Comparison of ENCODE assay signal across 18 cellular contexts in genomic region chrX:132257116-132257515, GRCh38.
"Had no signal": no experiment of that assay in that cellular context is flagged by ENCODE, and none has a peak within 500 bp of the region (broad histone marks: within the 10 kb centered on the region; RNA-seq: fewer than 3 reads in every experiment).

No MANE protein-coding gene starts in this region.

- H3K4me3 ChIP-seq: coronary artery, gastroesophageal sphincter, heart left ventricle, left lung, sigmoid colon, stomach, testis had no signal

- DNase-seq: activated CD4-positive, alpha-beta T cell treated with anti-CD3 and anti-CD28 coated beads, Interleukin-2, amount 50 U/mL, for 4 hours; activated gamma-delta T cell treated with Interleukin-2 at 50 U/mL for 16 hours; amniotic stem cell; brain microvascular endothelial cell; effector CD4-positive, alpha-beta T cell; heart left ventricle; kidney; left lung; sigmoid colon; stimulated activated CD4-positive, alpha-beta T cell treated with anti-CD3 and anti-CD28 coated beads, Interleukin-4, amount 100 ng/mL, for 24 hours; stomach; testis had no signal

- ATAC-seq: activated naive CD4-positive, alpha-beta T cell treated with anti-CD3 and anti-CD28 coated beads, Interleukin-2, amount 50 U/mL, for 72 hours; esophagus mucosa; gastroesophageal sphincter; heart left ventricle; left lung; natural killer cell treated with Interleukin-12 subunit alpha and Interleukin-12 subunit beta and Interleukin-15 and Interleukin-18, amount 100 ng/mL, for 72 hours; stimulated activated effector memory CD8-positive, alpha-beta T cell treated with anti-CD3 and anti-CD28 coated beads, Interleukin-12 subunit alpha, Interleukin-12 subunit beta, amount 100 ng/mL, for 72 hours had no signal
